In genomic region chr19:18274776-18275356, GRCh38 we compare ENCODE assay signal across 2 cellular contexts.
TF ChIP-seq lines count a peak whose summit lies in the region.

No MANE protein-coding gene starts in this region.

TF ChIP-seq in HCT116, 20 proteins besides CTCF, POLR2A, EP300 and RAD21:
- TF ChIP-seq CBX3 (IDR thresholded peaks at IDR 0.05; ENCODE audit: low read depth), result 0 out of 2 replicates have a peak, but pooled peaks have one; percentile 19
- peak; percentile 93 for TF ChIP-seq JUND (IDR thresholded peaks at IDR 0.05)
- TF ChIP-seq POLR2AphosphoS5 (IDR thresholded peaks at IDR 0.05; ENCODE audit: low read depth, low read length), result peak; percentile 71
- peak; percentile 76 for TF ChIP-seq SP1 (IDR thresholded peaks at IDR 0.05; ENCODE audit: low read depth)
- no peak for TF ChIP-seq EZH2phosphoT487 (IDR thresholded peaks at IDR 0.05; ENCODE audit: borderline replicate concordance)
- TF ChIP-seq ZFX (IDR thresholded peaks at IDR 0.05), result no peak
- TF ChIP-seq MAX (IDR thresholded peaks at IDR 0.05), result peak; percentile 63
- TF ChIP-seq REST (IDR thresholded peaks at IDR 0.05; ENCODE audit: low read depth), result no peak
- no peak for TF ChIP-seq CEBPB (IDR thresholded peaks at IDR 0.05; ENCODE audit: low read depth)
- TF ChIP-seq FOSL1 (IDR thresholded peaks at IDR 0.05; ENCODE audit: low read depth), result peak; percentile 87
- no peak for TF ChIP-seq ZBTB33 (IDR thresholded peaks at IDR 0.05; ENCODE audit: extremely low read depth, insufficient replicate concordance, low read length)

TF ChIP-seq in endothelial cell of umbilical vein, 7 proteins besides CTCF, POLR2A, EP300 and RAD21:
- TF ChIP-seq FOS (IDR thresholded peaks at IDR 0.05; ENCODE audit: borderline replicate concordance, insufficient read depth, low read length), result peak; percentile 88
- TF ChIP-seq JUN (IDR thresholded peaks at IDR 0.05; ENCODE audit: borderline replicate concordance, insufficient read depth, insufficient read length, low read depth), result peak; percentile 52
- TF ChIP-seq MAX (IDR thresholded peaks at IDR 0.05; ENCODE audit: insufficient read depth, insufficient read length), result no peak
- peak; percentile 86 for TF ChIP-seq POLR2AphosphoS5 (IDR thresholded peaks at IDR 0.05; ENCODE audit: insufficient read depth, low read depth, low read length)
